In the genomic region with DNA sequence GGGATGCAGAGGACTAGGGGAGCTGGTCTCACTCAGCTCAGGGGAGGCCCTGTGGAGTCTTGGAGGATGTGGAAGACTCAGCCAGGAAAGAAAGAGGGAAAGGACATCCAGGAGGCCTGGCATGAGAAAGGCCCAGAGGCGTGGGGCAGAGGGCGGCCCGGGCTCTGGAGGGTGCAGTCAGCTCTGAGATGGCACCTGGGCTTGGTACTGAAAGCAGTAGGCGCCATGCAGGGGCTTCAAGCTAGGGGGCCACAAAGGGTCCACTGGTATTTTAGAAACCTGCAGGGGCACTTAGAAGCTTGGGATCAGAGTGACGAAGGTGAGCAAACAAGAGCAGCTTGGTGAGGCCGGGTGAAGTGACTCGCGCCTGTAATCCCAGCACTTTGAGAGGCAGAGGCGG, we compare ENCODE assay signal across 27 cellular contexts. TPM values are rescaled to one million over a fixed set of nuclear protein-coding genes. Genes with fewer than 3 reads are reported as not detected.
"Had no signal": no experiment of that assay in that cellular context is flagged by ENCODE, and none has a peak within 500 bp of the region (broad histone marks: within the 10 kb centered on the region; RNA-seq: fewer than 3 reads in every experiment).

No MANE protein-coding gene starts in this region.

- H3K4me1 Mint-ChIP-seq: activated CD4-positive, alpha-beta T cell treated with anti-CD3 and anti-CD28 coated beads, Interleukin-2, amount 10 ng/mL, durations not matched to agents 24 days and 14 days; activated naive CD8-positive, alpha-beta T cell treated with anti-CD3 and anti-CD28 coated beads, Interleukin-2, amount 50 U/mL, for 24 hours had no signal

- H2AFZ ChIP-seq: PC-9 had no signal

- H3K36me3 ChIP-seq: brain microvascular endothelial cell, cardiac muscle cell had no signal

- DNase-seq: activated B cell treated with CpG ODN at 0.5 μM for 24 hours; activated CD4-positive, alpha-beta T cell treated with anti-CD3 and anti-CD28 coated beads for 1 hour; activated CD4-positive, alpha-beta T cell treated with anti-CD3 and anti-CD28 coated beads, Interleukin-2, amount 10 ng/mL, durations not matched to agents 24 days and 14 days; activated CD4-positive, alpha-beta T cell treated with anti-CD3 and anti-CD28 coated beads, Interleukin-2, amount 50 U/mL, for 48 hours; activated CD8-positive, alpha-beta memory T cell treated with anti-CD3 and anti-CD28 coated beads, Interleukin-2, amount 10 ng/mL, durations not matched to agents 7 days and 5 days; activated effector memory CD4-positive, alpha-beta T cell treated with Interleukin-2 at 50 U/mL for 16 hours; activated naive CD4-positive, alpha-beta T cell treated with Interleukin-2 at 50 U/mL for 16 hours; activated naive CD8-positive, alpha-beta T cell treated with anti-CD3 and anti-CD28 coated beads, Interleukin-2, amount 50 U/mL, for 24 hours; activated T-cell treated with anti-CD3 and anti-CD28 coated beads, Interleukin-2, amount 50 U/mL, for 24 hours; amygdala; brain microvascular endothelial cell; Karpas-422; MM.1S; NCI-H1105; NCI-H1436; NCI-H1694 treated with DMSO at 0.1 percent for 48 hours; NCI-H2029 treated with DMSO at 0.1 percent for 48 hours; NCI-H345; NCI-H510A treated with DMSO at 0.1 percent for 48 hours; NCI-H69; PC-9; SIG-M5; T-helper 17 cell; T-helper 9 cell had no signal

- H3K4me2 ChIP-seq: PC-9 had no signal

- H3K27ac Mint-ChIP-seq: activated B cell treated with CpG ODN at 0.5 μM for 24 hours; activated CD4-positive, alpha-beta T cell treated with anti-CD3 and anti-CD28 coated beads, Interleukin-2, amount 10 ng/mL, durations not matched to agents 24 days and 14 days; activated CD8-positive, alpha-beta memory T cell treated with anti-CD3 and anti-CD28 coated beads, Interleukin-2, amount 10 ng/mL, durations not matched to agents 7 days and 5 days; activated naive CD4-positive, alpha-beta T cell treated with anti-CD3 and anti-CD28 coated beads, Interleukin-2, amount 50 U/mL, for 72 hours; activated naive CD8-positive, alpha-beta T cell treated with anti-CD3 and anti-CD28 coated beads, Interleukin-2, amount 50 U/mL, for 24 hours; activated T-cell treated with anti-CD3 and anti-CD28 coated beads, Interleukin-2, amount 50 U/mL, for 24 hours; activated T-helper 1 cell treated with anti-CD3 and anti-CD28 coated beads, Interleukin-12 subunit alpha, Interleukin-12 subunit beta, Interleukin-2, Interleukin-4 antibody, amounts not matched to agents 30 ng/mL and 10 ng/mL and 1 ng/mL, durations not matched to agents 14 hours and 24 hours and 36 hours; T-helper 17 cell had no signal

- H3K36me3 Mint-ChIP-seq: activated CD8-positive, alpha-beta memory T cell treated with anti-CD3 and anti-CD28 coated beads, Interleukin-2, amount 10 ng/mL, durations not matched to agents 7 days and 5 days; activated naive CD4-positive, alpha-beta T cell treated with anti-CD3 and anti-CD28 coated beads, Interleukin-2, amount 50 U/mL, for 72 hours had no signal

- H3K9me3 Mint-ChIP-seq: activated B cell treated with CpG ODN at 0.5 μM for 24 hours; activated CD4-positive, alpha-beta T cell treated with anti-CD3 and anti-CD28 coated beads, Interleukin-2, amount 10 ng/mL, durations not matched to agents 24 days and 14 days; activated naive CD4-positive, alpha-beta T cell treated with anti-CD3 and anti-CD28 coated beads, Interleukin-2, amount 50 U/mL, for 72 hours; activated naive CD8-positive, alpha-beta T cell treated with anti-CD3 and anti-CD28 coated beads, Interleukin-2, amount 50 U/mL, for 24 hours; activated T-cell treated with anti-CD3 and anti-CD28 coated beads, Interleukin-2, amount 50 U/mL, for 24 hours; activated T-helper 1 cell treated with anti-CD3 and anti-CD28 coated beads, Interleukin-12 subunit alpha, Interleukin-12 subunit beta, Interleukin-2, Interleukin-4 antibody, amounts not matched to agents 30 ng/mL and 10 ng/mL and 1 ng/mL, durations not matched to agents 14 hours and 24 hours and 36 hours had no signal

- H3K27ac ChIP-seq: brain microvascular endothelial cell, cardiac muscle cell, PC-9 had no signal

- H3K4me3 ChIP-seq: cardiac muscle cell, PC-9 had no signal

- ATAC-seq: activated CD8-positive, alpha-beta memory T cell treated with anti-CD3 and anti-CD28 coated beads, Interleukin-2, amount 10 ng/mL, durations not matched to agents 7 days and 5 days; activated naive CD4-positive, alpha-beta T cell treated with anti-CD3 and anti-CD28 coated beads, Interleukin-2, amount 50 U/mL, for 72 hours; activated naive CD8-positive, alpha-beta T cell treated with anti-CD3 and anti-CD28 coated beads, Interleukin-2, amount 50 U/mL, for 24 hours; T-helper 17 cell had no signal

- H3K4me3 Mint-ChIP-seq: activated B cell treated with CpG ODN at 0.5 μM for 24 hours; activated CD4-positive, alpha-beta T cell treated with anti-CD3 and anti-CD28 coated beads, Interleukin-2, amount 10 ng/mL, durations not matched to agents 24 days and 14 days; activated CD8-positive, alpha-beta memory T cell treated with anti-CD3 and anti-CD28 coated beads, Interleukin-2, amount 10 ng/mL, durations not matched to agents 7 days and 5 days; activated naive CD8-positive, alpha-beta T cell treated with anti-CD3 and anti-CD28 coated beads, Interleukin-2, amount 50 U/mL, for 24 hours; activated T-cell treated with anti-CD3 and anti-CD28 coated beads, Interleukin-2, amount 50 U/mL, for 24 hours; activated T-helper 1 cell treated with anti-CD3 and anti-CD28 coated beads, Interleukin-12 subunit alpha, Interleukin-12 subunit beta, Interleukin-2, Interleukin-4 antibody, amounts not matched to agents 30 ng/mL and 10 ng/mL and 1 ng/mL, durations not matched to agents 14 hours and 24 hours and 36 hours; T-helper 17 cell had no signal

- H3K27me3 ChIP-seq: brain microvascular endothelial cell, cardiac muscle cell had no signal

RNA-seq across cellular contexts. Expression of a gene that starts 31.4 kb away (rescaled TPM):
- total RNA-seq: activated B cell treated with CpG ODN at 0.5 μM for 24 hours had no signal

RNA-seq across cellular contexts. Expression of a gene that starts 49.7 kb away (rescaled TPM):
- total RNA-seq: PC-9 had no signal
